25 cellular contexts compared by ENCODE assay signal in the genomic region with DNA sequence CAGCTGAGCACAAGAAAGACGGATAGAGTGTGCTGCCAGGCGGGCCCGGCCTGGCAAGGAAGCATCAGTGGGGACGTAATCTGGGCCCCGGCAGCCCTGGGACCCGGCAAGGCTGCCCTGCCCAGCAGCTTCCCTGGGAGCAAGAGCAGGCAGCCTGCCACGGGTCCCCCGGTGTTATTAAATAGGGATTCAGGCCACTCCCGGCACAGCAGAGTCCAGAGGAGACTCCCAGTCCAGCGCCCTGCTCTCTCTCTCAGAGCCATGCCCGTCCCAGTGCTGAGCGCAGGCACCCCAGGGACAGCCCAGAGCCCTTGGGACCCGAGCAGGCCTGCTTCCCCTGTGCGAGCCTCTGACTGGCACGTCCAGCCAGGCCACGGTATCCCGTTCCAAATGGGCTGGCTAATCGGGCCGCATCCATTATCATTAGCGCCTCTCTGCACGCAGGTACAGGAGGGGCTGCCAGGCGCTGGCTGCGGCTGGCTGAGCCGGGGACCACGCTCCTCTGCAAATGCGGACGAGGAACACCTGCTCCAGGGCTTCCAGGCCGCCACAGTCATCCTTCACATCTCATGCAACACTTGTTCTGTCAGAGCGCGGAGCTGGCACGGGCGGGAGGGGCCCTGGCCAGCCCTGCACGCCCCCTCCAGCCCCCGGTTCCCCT.
"Had no signal": no experiment of that assay in that cellular context is flagged by ENCODE, and none has a peak within 500 bp of the region (broad histone marks: within the 10 kb centered on the region; RNA-seq: fewer than 3 reads in every experiment).

No MANE protein-coding gene starts in this region.

- H3K36me3 ChIP-seq: gastroesophageal sphincter, neutrophil, ovary, sigmoid colon, thyroid gland, upper lobe of left lung had no signal

- H3K9me3 ChIP-seq: gastroesophageal sphincter, neutrophil, ovary, sigmoid colon, thyroid gland, upper lobe of left lung had no signal

- H3K4me1 ChIP-seq: gastroesophageal sphincter, sigmoid colon, thyroid gland, upper lobe of left lung had no signal

- H3K4me3 ChIP-seq: gastroesophageal sphincter, hepatocyte, lung, ovary, sigmoid colon, thyroid gland, upper lobe of left lung had no signal

- H3K27me3 ChIP-seq: hepatocyte, neutrophil, ovary, sigmoid colon, thyroid gland, upper lobe of left lung had no signal

- H3K27ac ChIP-seq: gastroesophageal sphincter, hepatocyte, neutrophil, ovary, sigmoid colon, thyroid gland, upper lobe of left lung had no signal

- DNase-seq: activated CD4-positive, alpha-beta memory T cell treated with anti-CD3 and anti-CD28 coated beads, Interleukin-2, amount 10 ng/mL, durations not matched to agents 7 days and 5 days; activated CD4-positive, alpha-beta T cell treated with anti-CD3 and anti-CD28 coated beads for 1 hour; activated CD4-positive, alpha-beta T cell treated with anti-CD3 and anti-CD28 coated beads, Interleukin-2, amount 10 ng/mL, durations not matched to agents 7 days and 5 days; activated gamma-delta T cell treated with Interleukin-2 at 50 U/mL for 16 hours; activated naive CD4-positive, alpha-beta T cell treated with anti-CD3 and anti-CD28 coated beads, Interleukin-2, amount 50 U/mL, for 16 hours; activated T-cell treated with anti-CD3 and anti-CD28 coated beads, Interleukin-2, amount 50 U/mL, for 4 hours; immature natural killer cell; ovary; sigmoid colon; small intestine; stimulated activated CD4-positive, alpha-beta T cell treated with anti-CD3 and anti-CD28 coated beads, Interleukin-1b, Interleukin-23, amount 100 ng/mL, for 48 hours; stimulated activated CD4-positive, alpha-beta T cell treated with anti-CD3 and anti-CD28 coated beads, Interleukin-4, amount 100 ng/mL, for 4 hours; stimulated activated CD8-positive, alpha-beta memory T cell treated with anti-CD3 and anti-CD28 coated beads, Interleukin-4, amount 100 ng/mL, for 48 hours; stimulated activated naive CD8-positive, alpha-beta T cell treated with anti-CD3 and anti-CD28 coated beads, Interleukin-15, amount 100 ng/mL, for 72 hours; substantia nigra; T1000; thyroid gland; upper lobe of left lung had no signal

- ATAC-seq: activated T-cell treated with anti-CD3 and anti-CD28 coated beads, Interleukin-2, amount 50 U/mL, for 4 hours; activated T-helper 17 cell treated with anti-CD3 and anti-CD28 coated beads, Interleukin-2, amount 50 U/mL, for 72 hours; gastroesophageal sphincter; left lobe of liver; stimulated activated memory B cell treated with anti-CD40 and anti-IgM and Interleukin-4, amounts not matched to agents 10 μg/mL and 1 μg/mL and 100 μg/mL, for 72 hours; stimulated activated naive CD8-positive, alpha-beta T cell treated with anti-CD3 and anti-CD28 coated beads, Interleukin-15, amount 100 ng/mL, for 72 hours had no signal
